8 cellular contexts compared by ENCODE assay signal in genomic region chr9:37800631-37801286, GRCh38. TPM values are rescaled to one million over a fixed set of nuclear protein-coding genes. Genes with fewer than 3 reads are reported as not detected.
DNase-seq lines count a peak whose midpoint lies in the region; ATAC-seq lines count a peak whose summit lies in the region.

Gene DCAF10 (plus strand): TSS chr9:37800797. CDS start chr9:37800867, 70 bp downstream.

- no peaks in the 10 kb centered on the region for H3K27me3 ChIP-seq in layer of hippocampus (ENCODE audit: control insufficient read depth, insufficient read depth, low read length)

- CTCF ChIA-PET in activated CD4-positive, alpha-beta T cell treated with anti-CD3 and anti-CD28 coated beads for 36 hours (lab: Charles Lee) = interaction anchor here (0.6 to 1.6 kb wide), 3 partner anchors 16 to 52 kb away, joined by 3 to 5 read pairs (median 3); partner anchors contain the start of gene EXOSC3

- H3K27ac Mint-ChIP-seq in activated CD4-positive, alpha-beta T cell treated with anti-CD3 and anti-CD28 coated beads for 36 hours = peak within 1 kb of the TSS; percentile 89

- H3K27me3 Mint-ChIP-seq in activated CD4-positive, alpha-beta T cell treated with anti-CD3 and anti-CD28 coated beads for 36 hours = no peaks in the 10 kb centered on the region

- intact Hi-C loops in activated CD4-positive, alpha-beta T cell treated with anti-CD3 and anti-CD28 coated beads for 36 hours (cut with DNase I, micrococcal nuclease) = loop anchor here (1.0 to 5.0 kb wide), 8 partner anchors 15 to 335 kb away; partner anchors contain the start of genes EXOSC3 (in 2 of the 2), TRMT10B (in 2 of the 2), SHB (in 1 of the 2) and SLC25A51 (in 1 of the 2)

- DNase-seq in AG08395 (ENCODE audit: low spot score) = peak; percentile 83
- DNase-seq in NCI-H2227 treated with DMSO at 0.1 percent for 48 hours (lab: John Stamatoyannopoulos, UW) = peak; percentile 58
- DNase-seq in activated CD4-positive, alpha-beta T cell treated with anti-CD3 and anti-CD28 coated beads for 36 hours = peak; percentile 92
- DNase-seq in stimulated activated CD4-positive, alpha-beta T cell treated with anti-CD3 and anti-CD28 coated beads, Interleukin-1b, Interleukin-23, amount 100 ng/mL, for 4 hours (ENCODE audit: low read depth in 2 of 2) = peak; percentile 85 to 90

- peaks cover 35% of the 10 kb centered on the region for H3K4me1 Mint-ChIP-seq in activated CD4-positive, alpha-beta T cell treated with anti-CD3 and anti-CD28 coated beads for 36 hours

- H3K4me3 Mint-ChIP-seq in activated CD4-positive, alpha-beta T cell treated with anti-CD3 and anti-CD28 coated beads for 36 hours = peak within 1 kb of the TSS; percentile 90

- H3K36me3 Mint-ChIP-seq in activated CD4-positive, alpha-beta T cell treated with anti-CD3 and anti-CD28 coated beads for 36 hours (ENCODE audit: low read depth) = peaks cover 7% of the 10 kb centered on the region

- ATAC-seq in GM18861 (IDR thresholded peaks at IDR 0.05; ENCODE audit: unreplicated experiment) = peak; percentile 62
- ATAC-seq in HG03095 (IDR thresholded peaks at IDR 0.05; ENCODE audit: unreplicated experiment) = peak; percentile 62
- peak; percentile 78 for ATAC-seq in activated CD4-positive, alpha-beta T cell treated with anti-CD3 and anti-CD28 coated beads for 36 hours

- POLR2A ChIA-PET in activated CD4-positive, alpha-beta T cell treated with anti-CD3 and anti-CD28 coated beads for 36 hours (lab: Charles Lee) = interaction anchor here (0.9 to 2.0 kb wide), 2 partner anchors 16 to 17 kb away, joined by 4 to 10 read pairs; partner anchors contain the start of gene EXOSC3

- H3K27ac ChIP-seq in cingulate gyrus (ENCODE audit: low read depth, low read length) = peak within 1 kb of the TSS; percentile 62
- H3K27ac ChIP-seq in layer of hippocampus (ENCODE audit: low read depth, low read length) = peak within 1 kb of the TSS; percentile 60

- H3K9me3 Mint-ChIP-seq in activated CD4-positive, alpha-beta T cell treated with anti-CD3 and anti-CD28 coated beads for 36 hours (ENCODE audit: low read depth) = no peaks in the 10 kb centered on the region

RNA-seq across cellular contexts. Expression of gene DCAF10, which starts in this region (rescaled TPM):
- total RNA-seq in activated CD4-positive, alpha-beta T cell treated with anti-CD3 and anti-CD28 coated beads for 36 hours = 10 to 100 TPM; 13.9 to 15.4 TPM

Comparison
In these comparisons a context has a peak if more than half of its experiments do, and no peak if none do; other contexts are left out.
1. Peak in every context shown above with its lines: DNase-seq, ATAC-seq and H3K27ac ChIP-seq.